ENCODE assay signal across 26 cellular contexts in genomic region chr1:15640667-15641066, GRCh38. TPM values are rescaled to one million over a fixed set of nuclear protein-coding genes. Genes with fewer than 3 reads are reported as not detected.
DNase-seq lines count a peak whose midpoint lies in the region; ATAC-seq and TF ChIP-seq lines count a peak whose summit lies in the region.
"Had no signal": no experiment of that assay in that cellular context is flagged by ENCODE, and none has a peak within 500 bp of the region (broad histone marks: within the 10 kb centered on the region; RNA-seq: fewer than 3 reads in every experiment).

No MANE protein-coding gene starts in this region.

- H3K27me3 ChIP-seq in CD8-positive, alpha-beta memory T cell (ENCODE audit: insufficient read depth, low read length, poor library complexity, severe bottlenecking) = no peaks in the 10 kb centered on the region
- H3K27me3 ChIP-seq: adrenal gland, esophagus squamous epithelium, gastroesophageal sphincter, spleen, suprapubic skin had no signal

- H3K4me1 ChIP-seq in CD8-positive, alpha-beta memory T cell (ENCODE audit: insufficient read depth, low read length) = no peaks in the 10 kb centered on the region
- H3K4me1 ChIP-seq: adrenal gland, esophagus squamous epithelium, gastroesophageal sphincter, suprapubic skin had no signal

- H3K36me3 Mint-ChIP-seq in CD8-positive, alpha-beta memory T cell = peaks cover 10 to 86% (median 27%) of the 10 kb centered on the region in 3 donors
- peaks cover 99% of the 10 kb centered on the region for H3K36me3 Mint-ChIP-seq in activated T-helper 17 cell treated with anti-CD3 and anti-CD28 coated beads, Interleukin-2, amount 50 U/mL, for 72 hours (ENCODE audit: low read depth)
- peaks cover 14% of the 10 kb centered on the region for H3K36me3 Mint-ChIP-seq in neural crest cell (ENCODE audit: low read depth)

- H3K36me3 ChIP-seq in CD8-positive, alpha-beta memory T cell (ENCODE audit: insufficient read depth, low read length) = peaks cover 46% of the 10 kb centered on the region

- H3K27ac ChIP-seq in CD8-positive, alpha-beta memory T cell (ENCODE audit: low read depth, low read length) = no peak overlapping the region
- H3K27ac ChIP-seq: adrenal gland, esophagus squamous epithelium, gastroesophageal sphincter, GM23248, suprapubic skin had no signal

- H3K27me3 Mint-ChIP-seq in CD8-positive, alpha-beta memory T cell = no peaks in the 10 kb centered on the region
- H3K27me3 Mint-ChIP-seq in activated T-helper 17 cell treated with anti-CD3 and anti-CD28 coated beads, Interleukin-2, amount 50 U/mL, for 72 hours = no peaks in the 10 kb centered on the region
- H3K27me3 Mint-ChIP-seq in neural crest cell (ENCODE audit: low read depth) = no peaks in the 10 kb centered on the region
- H3K27me3 Mint-ChIP-seq: stimulated activated memory B cell treated with anti-CD40 and anti-IgM and Interleukin-4, amounts not matched to agents 10 μg/mL and 1 μg/mL and 100 μg/mL, for 72 hours had no signal

- DNase-seq in CD8-positive, alpha-beta memory T cell = no peak
- DNase-seq in HK-2 (ENCODE audit: unreplicated experiment) = peak; percentile 9
- no peak for DNase-seq in neural crest cell (ENCODE audit: low read depth, low spot score)
- no peak for DNase-seq in G401 (ENCODE audit: low spot score)
- DNase-seq: activated CD4-positive, alpha-beta T cell treated with anti-CD3 and anti-CD28 coated beads, Interleukin-2, amount 50 U/mL, for 1 hour; adrenal gland; C1 segment of cervical spinal cord; cortex of kidney; endodermal cell; esophagus squamous epithelium; GM23248; Karpas-422; natural killer cell; NCI-H1092 treated with DMSO at 0.1 percent for 48 hours; NCI-H187 treated with DMSO at 0.1 percent for 48 hours; NCI-H2227 treated with DMSO at 0.1 percent for 48 hours; NCI-H69; spleen; stimulated activated CD4-positive, alpha-beta T cell treated with anti-CD3 and anti-CD28 coated beads, Interleukin-4, amount 100 ng/mL, for 1 hour had no signal

- no peak overlapping the region for H3K4me3 ChIP-seq in CD8-positive, alpha-beta memory T cell (ENCODE audit: low read length)
- H3K4me3 ChIP-seq: adrenal gland, esophagus squamous epithelium, gastroesophageal sphincter, GM23248, spleen, suprapubic skin had no signal

- H3K9me3 ChIP-seq in CD8-positive, alpha-beta memory T cell (ENCODE audit: low read length) = no peaks in the 10 kb centered on the region
- H3K9me3 ChIP-seq: adrenal gland, esophagus squamous epithelium, gastroesophageal sphincter, spleen, suprapubic skin had no signal

- ATAC-seq in activated T-helper 17 cell treated with anti-CD3 and anti-CD28 coated beads, Interleukin-2, amount 50 U/mL, for 72 hours (replicated peaks) = no peak
- ATAC-seq in GM19035 (IDR thresholded peaks at IDR 0.05; ENCODE audit: unreplicated experiment) (no peak), HG03520 (IDR thresholded peaks at IDR 0.05; ENCODE audit: unreplicated experiment) (no peak)
- ATAC-seq: gastroesophageal sphincter; natural killer cell; stimulated activated memory B cell treated with anti-CD40 and anti-IgM and Interleukin-4, amounts not matched to agents 10 μg/mL and 1 μg/mL and 100 μg/mL, for 72 hours had no signal

- peak overlapping the region in 5 of 8 donors; percentile 43 to 91 (median 82) for H3K27ac Mint-ChIP-seq in CD8-positive, alpha-beta memory T cell
- H3K27ac Mint-ChIP-seq in activated T-helper 17 cell treated with anti-CD3 and anti-CD28 coated beads, Interleukin-2, amount 50 U/mL, for 72 hours = peak overlapping the region; percentile 26
- peak overlapping the region; percentile 62 for H3K27ac Mint-ChIP-seq in neural crest cell (ENCODE audit: unreplicated experiment)
- H3K27ac Mint-ChIP-seq: endodermal cell, mesothelial cell of epicardium had no signal

- H3K4me1 Mint-ChIP-seq in CD8-positive, alpha-beta memory T cell = peaks cover 3 to 10% (median 6%) of the 10 kb centered on the region in 3 donors
- H3K4me1 Mint-ChIP-seq in activated T-helper 17 cell treated with anti-CD3 and anti-CD28 coated beads, Interleukin-2, amount 50 U/mL, for 72 hours = peaks cover 6% of the 10 kb centered on the region
- no peaks in the 10 kb centered on the region for H3K4me1 Mint-ChIP-seq in neural crest cell
- H3K4me1 Mint-ChIP-seq: endodermal cell, mesothelial cell of epicardium had no signal

- in situ Hi-C loops in G401 (cut with HindIII; ENCODE audit: low sequenced_read_pairs) = no loop called here

- TF ChIP-seq CTCF in neural crest cell (conservative IDR thresholded peaks at IDR 0.05) = no peak

- no peak overlapping the region for H3K4me3 Mint-ChIP-seq in CD8-positive, alpha-beta memory T cell
- H3K4me3 Mint-ChIP-seq in activated T-helper 17 cell treated with anti-CD3 and anti-CD28 coated beads, Interleukin-2, amount 50 U/mL, for 72 hours = no peak overlapping the region
- no peak overlapping the region for H3K4me3 Mint-ChIP-seq in neural crest cell
- H3K4me3 Mint-ChIP-seq: endodermal cell; mesothelial cell of epicardium; natural killer cell; stimulated activated memory B cell treated with anti-CD40 and anti-IgM and Interleukin-4, amounts not matched to agents 10 μg/mL and 1 μg/mL and 100 μg/mL, for 72 hours had no signal

- H3K9me3 Mint-ChIP-seq in CD8-positive, alpha-beta memory T cell = no peaks in the 10 kb centered on the region
- no peaks in the 10 kb centered on the region for H3K9me3 Mint-ChIP-seq in activated T-helper 17 cell treated with anti-CD3 and anti-CD28 coated beads, Interleukin-2, amount 50 U/mL, for 72 hours
- H3K9me3 Mint-ChIP-seq in neural crest cell = no peaks in the 10 kb centered on the region
- H3K9me3 Mint-ChIP-seq: endodermal cell; mesothelial cell of epicardium; natural killer cell; stimulated activated memory B cell treated with anti-CD40 and anti-IgM and Interleukin-4, amounts not matched to agents 10 μg/mL and 1 μg/mL and 100 μg/mL, for 72 hours had no signal

- POLR2A ChIA-PET in CD8-positive, alpha-beta memory T cell (lab: Charles Lee) = no interaction called here

- CTCF ChIA-PET in CD8-positive, alpha-beta memory T cell (lab: Charles Lee) = no interaction called here

RNA-seq across cellular contexts. Expression of gene DDI2, which starts 23.4 kb away (rescaled TPM):
- total RNA-seq in CD8-positive, alpha-beta memory T cell = 10 to 100 TPM; 47.8 to 50.4 TPM
- polyA plus RNA-seq in CD8-positive, alpha-beta memory T cell = 6.1 TPM
- 10 to 100 TPM; 28.3 to 39.3 TPM for total RNA-seq in activated T-helper 17 cell treated with anti-CD3 and anti-CD28 coated beads, Interleukin-2, amount 50 U/mL, for 72 hours
- 33.0 and 33.2 TPM in 2 replicates for total RNA-seq in neural crest cell
- 6.5 and 9.9 TPM in 2 replicates for total RNA-seq in G401 (2014; rRNA removed; shearing (Covaris generic))

RNA-seq across cellular contexts. Expression of gene PLEKHM2, which starts 43.5 kb away (rescaled TPM):
- total RNA-seq in CD8-positive, alpha-beta memory T cell = 10 to 100 TPM; 55.8 to 56.3 TPM
- 8.3 TPM for polyA plus RNA-seq in CD8-positive, alpha-beta memory T cell
- total RNA-seq in activated T-helper 17 cell treated with anti-CD3 and anti-CD28 coated beads, Interleukin-2, amount 50 U/mL, for 72 hours = 10 to 100 TPM; 32.2 to 50.5 TPM
- total RNA-seq in neural crest cell = 61.2 and 64.5 TPM in 2 replicates
- total RNA-seq in G401 (2014; rRNA removed; shearing (Covaris generic)) = 46.1 and 47.5 TPM in 2 replicates

RNA-seq across cellular contexts. Expression of gene AGMAT, which starts 55.8 kb away (rescaled TPM):
- 10 to 100 TPM; 18.5 to 19.7 TPM for total RNA-seq in CD8-positive, alpha-beta memory T cell
- polyA plus RNA-seq in CD8-positive, alpha-beta memory T cell = 6.2 TPM
- total RNA-seq in activated T-helper 17 cell treated with anti-CD3 and anti-CD28 coated beads, Interleukin-2, amount 50 U/mL, for 72 hours = 10 to 100 TPM in 1 of 2 donors, 1 to 10 TPM in 1; 9.7 to 16.6 TPM
- 1.2 and 1.4 TPM in 2 replicates for total RNA-seq in neural crest cell
- 2.0 and 2.6 TPM in 2 replicates for total RNA-seq in G401 (2014; rRNA removed; shearing (Covaris generic))
- total RNA-seq: gastroesophageal sphincter had no signal

Comparison
In these comparisons a context has a peak if more than half of its experiments do, and no peak if none do; other contexts are left out.
1. H3K27ac Mint-ChIP-seq: peak in every context shown above with its lines; median percentile 82 in CD8-positive, alpha-beta memory T cell; 62 in neural crest cell; 26 in activated T-helper 17 cell treated with anti-CD3 and anti-CD28 coated beads, Interleukin-2, amount 50 U/mL, for 72 hours.